In the genomic region with DNA sequence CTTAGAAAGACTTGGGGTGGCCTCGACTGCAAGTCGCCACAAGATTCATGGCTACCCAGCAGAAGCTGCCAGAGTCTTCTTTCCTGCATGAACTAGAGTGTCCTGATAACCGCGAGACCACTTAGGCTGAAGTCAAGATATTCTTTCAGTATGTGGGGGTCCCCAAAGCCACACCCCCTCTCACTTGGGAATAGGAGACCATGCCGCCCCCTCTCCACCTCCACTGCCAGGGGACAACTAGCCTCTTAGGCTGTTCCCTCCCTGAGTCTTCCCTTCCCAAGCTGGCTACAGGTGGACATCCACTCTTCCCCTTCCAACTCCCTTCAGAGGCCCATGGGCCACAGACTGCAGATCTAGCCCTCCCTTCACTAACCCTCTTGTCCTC, we compare ENCODE assay signal across 10 cellular contexts. TPM values are rescaled to one million over a fixed set of nuclear protein-coding genes. Genes with fewer than 3 reads are reported as not detected.
DNase-seq lines count a peak whose midpoint lies in the region; ATAC-seq and TF ChIP-seq lines count a peak whose summit lies in the region.
"Had no signal": no experiment of that assay in that cellular context is flagged by ENCODE, and none has a peak within 500 bp of the region (broad histone marks: within the 10 kb centered on the region; RNA-seq: fewer than 3 reads in every experiment).

No MANE protein-coding gene starts in this region.

- peak overlapping the region; percentile 100 for H3K4me3 Mint-ChIP-seq in stimulated activated naive CD8-positive, alpha-beta T cell treated with anti-CD3 and anti-CD28 coated beads, Interleukin-15, Interleukin-2, amounts not matched to agents 100 ng/mL and 50 ng/mL, for 24 hours
- H3K4me3 Mint-ChIP-seq in brain, result peak overlapping the region; percentile 79 to 99 (median 98)
- peak overlapping the region; percentile 41 to 100 (median 88) for H3K4me3 Mint-ChIP-seq in naive thymus-derived CD4-positive, alpha-beta T cell

- intact Hi-C loops in naive thymus-derived CD4-positive, alpha-beta T cell (cut with micrococcal nuclease), result loop anchor here (2.0 to 10.0 kb wide), 12 partner anchors 29 to 1937 kb away; a partner anchor contains a TSS
- intact Hi-C loops in testis (cut with DNase I; ENCODE audit: low total_unique reads), result no loop called here

- no peak for DNase-seq in stimulated activated naive CD8-positive, alpha-beta T cell treated with anti-CD3 and anti-CD28 coated beads, Interleukin-15, Interleukin-2, amounts not matched to agents 100 U/mL and 50 U/mL, for 24 hours
- peak in 1 of 9 donors; percentile 7 for DNase-seq in naive thymus-derived CD4-positive, alpha-beta T cell
- DNase-seq in GM10248 (ENCODE audit: extremely low spot score), result no peak
- no peak for DNase-seq in testis
- no peak for DNase-seq in NCI-H2171 (lab: John Stamatoyannopoulos, UW)
- no peak for DNase-seq in ecto neural progenitor cell (ENCODE audit: low spot score)
- DNase-seq: stimulated activated CD4-positive, alpha-beta T cell treated with anti-CD3 and anti-CD28 coated beads, Interleukin-2, amount 100 ng/mL, for 48 hours; T-helper 9 cell had no signal

- peaks cover 0 to 8% (median 0%) of the 10 kb centered on the region in 3 experiments for H3K36me3 ChIP-seq in naive thymus-derived CD4-positive, alpha-beta T cell (ENCODE audit: control insufficient read depth in 2 of 3, insufficient read depth in 3 of 3, low read length in 3 of 3)
- no peaks in the 10 kb centered on the region for H3K36me3 ChIP-seq in testis (ENCODE audit: low read depth, missing control alignments)

- no peak overlapping the region for H3K4me3 ChIP-seq in naive thymus-derived CD4-positive, alpha-beta T cell (ENCODE audit: low read length)
- no peak overlapping the region for H3K4me3 ChIP-seq in testis

- peaks cover 51 to 57% of the 10 kb centered on the region in 2 donors for H3K4me1 ChIP-seq in naive thymus-derived CD4-positive, alpha-beta T cell (ENCODE audit: control insufficient read depth in 2 of 2, insufficient read depth in 2 of 2, low read length in 2 of 2)
- H3K4me1 ChIP-seq in testis, result peaks cover 13% of the 10 kb centered on the region

- peaks cover 71% of the 10 kb centered on the region for H3K4me1 Mint-ChIP-seq in stimulated activated naive CD8-positive, alpha-beta T cell treated with anti-CD3 and anti-CD28 coated beads, Interleukin-15, Interleukin-2, amounts not matched to agents 100 ng/mL and 50 ng/mL, for 24 hours (ENCODE audit: low read depth)
- H3K4me1 Mint-ChIP-seq in brain, result peaks cover 55% of the 10 kb centered on the region
- H3K4me1 Mint-ChIP-seq in naive thymus-derived CD4-positive, alpha-beta T cell, result peaks cover 40 to 82% (median 60%) of the 10 kb centered on the region in 7 donors

- H3K9me3 Mint-ChIP-seq in stimulated activated naive CD8-positive, alpha-beta T cell treated with anti-CD3 and anti-CD28 coated beads, Interleukin-15, Interleukin-2, amounts not matched to agents 100 ng/mL and 50 ng/mL, for 24 hours, result no peaks in the 10 kb centered on the region
- peaks cover 0 to 7% (median 0%) of the 10 kb centered on the region in 5 experiments for H3K9me3 Mint-ChIP-seq in brain
- H3K9me3 Mint-ChIP-seq in naive thymus-derived CD4-positive, alpha-beta T cell, result peaks cover 0 to 5% (median 0%) of the 10 kb centered on the region in 11 donors

- 88 to 91% methylated on average over 4 to 5 of the region's 5 CpGs for WGBS in testis, 2 donors

- H3K36me3 Mint-ChIP-seq in stimulated activated naive CD8-positive, alpha-beta T cell treated with anti-CD3 and anti-CD28 coated beads, Interleukin-15, Interleukin-2, amounts not matched to agents 100 ng/mL and 50 ng/mL, for 24 hours (ENCODE audit: low read depth), result peaks cover 25% of the 10 kb centered on the region
- H3K36me3 Mint-ChIP-seq in brain, result peaks cover 15% of the 10 kb centered on the region
- peaks cover 0 to 18% (median 5%) of the 10 kb centered on the region in 5 donors for H3K36me3 Mint-ChIP-seq in naive thymus-derived CD4-positive, alpha-beta T cell

- H3K27me3 ChIP-seq in naive thymus-derived CD4-positive, alpha-beta T cell (ENCODE audit: control insufficient read depth in 2 of 2, insufficient read depth in 2 of 2, low read length in 2 of 2), result no peaks in the 10 kb centered on the region
- no peaks in the 10 kb centered on the region for H3K27me3 ChIP-seq in testis

- ATAC-seq in stimulated activated naive CD8-positive, alpha-beta T cell treated with anti-CD3 and anti-CD28 coated beads, Interleukin-15, Interleukin-2, amounts not matched to agents 100 U/mL and 50 U/mL, for 24 hours, result no peak
- no peak for ATAC-seq in naive thymus-derived CD4-positive, alpha-beta T cell

- POLR2A ChIA-PET in naive thymus-derived CD4-positive, alpha-beta T cell (lab: Charles Lee), result interaction anchor here (1.2 to 5.7 kb wide), 2 partner anchors 10 kb away, joined by 3 to 37 read pairs; no protein-coding TSS in a partner anchor
- POLR2A ChIA-PET in GM10248 (lab: Yijun Ruan, JAX), result no interaction called here

- peak overlapping the region; percentile 100 for H3K27ac Mint-ChIP-seq in stimulated activated naive CD8-positive, alpha-beta T cell treated with anti-CD3 and anti-CD28 coated beads, Interleukin-15, Interleukin-2, amounts not matched to agents 100 ng/mL and 50 ng/mL, for 24 hours
- H3K27ac Mint-ChIP-seq in brain, result peak overlapping the region; percentile 76 to 100 (median 99)
- H3K27ac Mint-ChIP-seq in naive thymus-derived CD4-positive, alpha-beta T cell, result peak overlapping the region; percentile 51 to 99 (median 91)

- TF ChIP-seq CTCF in brain (conservative IDR thresholded peaks at IDR 0.05), result no peak
- TF ChIP-seq CTCF in GM10248 (IDR thresholded peaks at IDR 0.05; ENCODE audit: control extremely low read depth, extremely low read depth, low read depth, missing control alignments), result no peak
- no peak for TF ChIP-seq CTCF in testis (IDR thresholded peaks at IDR 0.05)

- peaks cover 3% of the 10 kb centered on the region for H3K27me3 Mint-ChIP-seq in stimulated activated naive CD8-positive, alpha-beta T cell treated with anti-CD3 and anti-CD28 coated beads, Interleukin-15, Interleukin-2, amounts not matched to agents 100 ng/mL and 50 ng/mL, for 24 hours
- peaks cover 10% of the 10 kb centered on the region for H3K27me3 Mint-ChIP-seq in brain
- no peaks in the 10 kb centered on the region for H3K27me3 Mint-ChIP-seq in naive thymus-derived CD4-positive, alpha-beta T cell

- CTCF ChIA-PET in naive thymus-derived CD4-positive, alpha-beta T cell (lab: Charles Lee), result interaction anchor here (2.1 kb wide), 1 partner anchor 8 kb away, joined by 5 read pairs; no protein-coding TSS in a partner anchor
- CTCF ChIA-PET in GM10248 (lab: Yijun Ruan, JAX), result interaction anchor here (0.6 to 1.0 kb wide), 2 partner anchors 9 to 100 kb away, joined by 3 read pairs; no protein-coding TSS in a partner anchor

- no peak for TF ChIP-seq POLR2A in testis (IDR thresholded peaks at IDR 0.05)

- H3K9me3 ChIP-seq in naive thymus-derived CD4-positive, alpha-beta T cell (ENCODE audit: control insufficient read depth in 2 of 3, low read length in 3 of 3), result no peaks in the 10 kb centered on the region
- H3K9me3 ChIP-seq in testis, result no peaks in the 10 kb centered on the region

- H3K27ac ChIP-seq in naive thymus-derived CD4-positive, alpha-beta T cell (ENCODE audit: low read depth, low read length), result peak overlapping the region; percentile 91
- no peak overlapping the region for H3K27ac ChIP-seq in testis

RNA-seq across cellular contexts. Expression of a gene that starts 1.3 kb away (rescaled TPM):
- 36.7 TPM for polyA plus RNA-seq in brain (ENCODE audit: insufficient read depth, low read depth, low replicate concordance)
- 10 to 100 TPM; 51.6 to 61.5 (median 56.9) TPM for total RNA-seq in naive thymus-derived CD4-positive, alpha-beta T cell
- polyA plus RNA-seq in naive thymus-derived CD4-positive, alpha-beta T cell, result 100 to 1,000 TPM in 1 of 2 donors, 10 to 100 TPM in 1; 88.2 to 115 TPM
- 10 to 100 TPM; 59.6 to 66.6 TPM for total RNA-seq in testis
- 43.3 TPM for polyA plus RNA-seq in testis (ENCODE audit: insufficient read depth, low read depth, low replicate concordance)

RNA-seq across cellular contexts. Expression of a gene that starts 1.7 kb away (rescaled TPM):
- 4.6 TPM for polyA plus RNA-seq in brain (ENCODE audit: insufficient read depth, low read depth, low replicate concordance)
- 100 to 1,000 TPM in 2 of 5 experiments, 10 to 100 TPM in 3; 48.8 to 289 (median 94.0) TPM for total RNA-seq in naive thymus-derived CD4-positive, alpha-beta T cell
- polyA plus RNA-seq in naive thymus-derived CD4-positive, alpha-beta T cell, result 1 to 10 TPM; 1.7 to 4.9 TPM
- total RNA-seq in testis, result 10 to 100 TPM; 40.2 to 44.8 TPM
- 16.2 TPM for polyA plus RNA-seq in testis (ENCODE audit: insufficient read depth, low read depth, low replicate concordance)
